In genomic region chr21:32519945-32520884, GRCh38 we compare ENCODE assay signal across 2 cellular contexts.
TF ChIP-seq lines count a peak whose summit lies in the region.

No MANE protein-coding gene starts in this region.

TF ChIP-seq in SK-N-SH, 30 proteins besides CTCF, POLR2A, EP300 and RAD21 (continued from another document):
- TF ChIP-seq USF1 (IDR thresholded peaks at IDR 0.05; ENCODE audit: borderline replicate concordance, low read depth) (no peak), SMC3 (IDR thresholded peaks at IDR 0.05; ENCODE audit: low read depth, low read length) (no peak), REST (IDR thresholded peaks at IDR 0.05; ENCODE audit: low read depth, low read length) (no peak), GATA2 (CRISPR knock-in tag; IDR thresholded peaks at IDR 0.05) (no peak), FOSL2 (IDR thresholded peaks at IDR 0.05; ENCODE audit: borderline replicate concordance, low read depth) (no peak), IRF3 (IDR thresholded peaks at IDR 0.05; ENCODE audit: low read depth, low read length) (no peak), NRF1 (IDR thresholded peaks at IDR 0.05; ENCODE audit: low read depth, low read length) (no peak)
TF ChIP-seq in SK-N-SH: peak in this region for 0.

TF ChIP-seq in SK-N-SH treated with all-trans-retinoic acid at 6 μM for 48 hours, 23 proteins besides CTCF, POLR2A, EP300 and RAD21 (continued from another document):
- TF ChIP-seq PPARA (CRISPR knock-in tag; IDR thresholded peaks at IDR 0.05; ENCODE audit: borderline replicate concordance) (no peak), TSHZ2 (CRISPR knock-in tag; IDR thresholded peaks at IDR 0.05) (no peak), ZFP30 (CRISPR knock-in tag; IDR thresholded peaks at IDR 0.05) (no peak), TOX (CRISPR knock-in tag; IDR thresholded peaks at IDR 0.05; ENCODE audit: borderline replicate concordance) (no peak), TCF4 (CRISPR knock-in tag; IDR thresholded peaks at IDR 0.05; ENCODE audit: borderline replicate concordance) (no peak), ISL1 (CRISPR knock-in tag; IDR thresholded peaks at IDR 0.05) (no peak), ESRRG (CRISPR knock-in tag; IDR thresholded peaks at IDR 0.05) (no peak), ZFP3 (CRISPR knock-in tag; IDR thresholded peaks at IDR 0.05) (no peak), SNAI2 (CRISPR knock-in tag; IDR thresholded peaks at IDR 0.05) (no peak), PATZ1 (CRISPR knock-in tag; IDR thresholded peaks at IDR 0.05; ENCODE audit: borderline replicate concordance) (no peak)
